13 cellular contexts compared by ENCODE assay signal in genomic region chr7:105649727-105650381, GRCh38.
A peak's percentile ranks its signal among the peaks of the same experiment; 100 is the strongest.
DNase-seq lines count a peak whose midpoint lies in the region; ATAC-seq and TF ChIP-seq lines count a peak whose summit lies in the region.
"Had no signal": no experiment of that assay in that cellular context is flagged by ENCODE, and none has a peak within 500 bp of the region (broad histone marks: within the 10 kb centered on the region; RNA-seq: fewer than 3 reads in every experiment).

No MANE protein-coding gene starts in this region.

- H2AFZ ChIP-seq in GM23338, result no peak overlapping the region

- no peaks in the 10 kb centered on the region for H4K20me1 ChIP-seq in GM23338 (replicated peaks; ENCODE audit: insufficient read depth)

- no peak for ATAC-seq in GM23338
- no peak for ATAC-seq in activated T-helper 17 cell treated with anti-CD3 and anti-CD28 coated beads, Interleukin-2, amount 50 U/mL, for 72 hours (replicated peaks)
- ATAC-seq in GM21367 (IDR thresholded peaks at IDR 0.05; ENCODE audit: unreplicated experiment), result no peak
- ATAC-seq: gastrocnemius medialis had no signal

- peaks cover 3% of the 10 kb centered on the region for H3K79me2 ChIP-seq in GM23338 (replicated peaks; ENCODE audit: insufficient read depth)

- H3K27ac ChIP-seq in GM23338 (ENCODE audit: low read depth) (no peak overlapping the region), testis (no peak overlapping the region)
- H3K27ac ChIP-seq: gastrocnemius medialis had no signal

- WGBS in testis, 2 donors, result 89 to 90% methylated on average over 4 of the region's 4 CpGs

- H3K27ac Mint-ChIP-seq in GM23338, result peak overlapping the region; percentile 73; the same call in 1 of the 2 replicates
- peak overlapping the region; percentile 86 for H3K27ac Mint-ChIP-seq in activated T-helper 17 cell treated with anti-CD3 and anti-CD28 coated beads, Interleukin-2, amount 50 U/mL, for 72 hours

- in situ Hi-C loops in KBM-7 (cut with MboI; ENCODE audit: low pct_unique_long_range_greater_than_20kb, low sequenced_read_pairs), result loop anchor here (25.0 kb wide), 1 partner anchor 387 kb away; no protein-coding TSS in a partner anchor

- H3K4me3 ChIP-seq in GM23338 (no peak overlapping the region), foreskin fibroblast (ENCODE audit: low read depth in 1 of 2, low read length in 2 of 2) (no peak overlapping the region), testis (no peak overlapping the region)
- H3K4me3 ChIP-seq: gastrocnemius medialis had no signal

- intact Hi-C loops in testis (cut with DNase I; ENCODE audit: low total_unique reads), result loop anchor here (5.0 kb wide), 1 partner anchor 392 kb away; no protein-coding TSS in a partner anchor

- H3K4me1 Mint-ChIP-seq in GM23338, result peaks cover 67% of the 10 kb centered on the region
- peaks cover 12% of the 10 kb centered on the region for H3K4me1 Mint-ChIP-seq in activated T-helper 17 cell treated with anti-CD3 and anti-CD28 coated beads, Interleukin-2, amount 50 U/mL, for 72 hours

- H3K27me3 ChIP-seq in GM23338 (ENCODE audit: insufficient read depth), result no peaks in the 10 kb centered on the region
- no peaks in the 10 kb centered on the region for H3K27me3 ChIP-seq in testis
- H3K27me3 ChIP-seq: BE2C, gastrocnemius medialis had no signal

- no peaks in the 10 kb centered on the region for H3K9me3 ChIP-seq in testis
- H3K9me3 ChIP-seq: BE2C, gastrocnemius medialis had no signal

- no peak overlapping the region for H3K4me3 Mint-ChIP-seq in GM23338
- H3K4me3 Mint-ChIP-seq in activated T-helper 17 cell treated with anti-CD3 and anti-CD28 coated beads, Interleukin-2, amount 50 U/mL, for 72 hours, result no peak overlapping the region
- H3K4me3 Mint-ChIP-seq: central memory CD8-positive, alpha-beta T cell; nephron had no signal

- peaks cover 32% of the 10 kb centered on the region for H3K36me3 Mint-ChIP-seq in GM23338 (ENCODE audit: low read depth)
- peaks cover 52% of the 10 kb centered on the region for H3K36me3 Mint-ChIP-seq in activated T-helper 17 cell treated with anti-CD3 and anti-CD28 coated beads, Interleukin-2, amount 50 U/mL, for 72 hours (ENCODE audit: low read depth)

- H3K9me2 ChIP-seq in GM23338 (ENCODE audit: insufficient read depth), result no peaks in the 10 kb centered on the region

- peak; percentile 60 for DNase-seq in A172 (ENCODE audit: low spot score)
- DNase-seq in GM23338 (ENCODE audit: low spot score), result no peak
- peak; percentile 70 to 85 for DNase-seq in foreskin fibroblast
- DNase-seq in stimulated activated naive CD4-positive, alpha-beta T cell (lab: John Stamatoyannopoulos, UW), result no peak
- no peak for DNase-seq in KBM-7
- DNase-seq in testis, result no peak
- DNase-seq: BE2C, gastrocnemius medialis, NCI-H1930 had no signal

- H3K9me3 Mint-ChIP-seq in GM23338, result no peaks in the 10 kb centered on the region
- H3K9me3 Mint-ChIP-seq in activated T-helper 17 cell treated with anti-CD3 and anti-CD28 coated beads, Interleukin-2, amount 50 U/mL, for 72 hours, result no peaks in the 10 kb centered on the region
- H3K9me3 Mint-ChIP-seq: central memory CD8-positive, alpha-beta T cell; nephron had no signal

- TF ChIP-seq CTCF in GM23338 (conservative IDR thresholded peaks at IDR 0.05; ENCODE audit: low read depth in 2 of 2), result no peak
- no peak for TF ChIP-seq CTCF in foreskin fibroblast (IDR thresholded peaks at IDR 0.05; ENCODE audit: low read depth, low read length)
- no peak for TF ChIP-seq CTCF in testis (IDR thresholded peaks at IDR 0.05)

- no peak for TF ChIP-seq POLR2A in testis (IDR thresholded peaks at IDR 0.05)

- peaks cover 57% of the 10 kb centered on the region for H3K4me1 ChIP-seq in GM23338 (ENCODE audit: insufficient read depth)
- H3K4me1 ChIP-seq in testis, result peaks cover 3% of the 10 kb centered on the region

- peaks cover 10% of the 10 kb centered on the region for H3K27me3 Mint-ChIP-seq in GM23338 (ENCODE audit: insufficient read depth, low read depth, poor library complexity)
- no peaks in the 10 kb centered on the region for H3K27me3 Mint-ChIP-seq in activated T-helper 17 cell treated with anti-CD3 and anti-CD28 coated beads, Interleukin-2, amount 50 U/mL, for 72 hours
- H3K27me3 Mint-ChIP-seq: central memory CD8-positive, alpha-beta T cell had no signal

- H3K4me2 ChIP-seq in GM23338, result no peak overlapping the region

- H3F3A ChIP-seq in GM23338 (replicated peaks; ENCODE audit: low read depth), result peaks cover 30% of the 10 kb centered on the region

- peaks cover 7% of the 10 kb centered on the region; the same call in 1 of the 2 replicates for H3K36me3 ChIP-seq in GM23338 (ENCODE audit: insufficient read depth)
- no peaks in the 10 kb centered on the region for H3K36me3 ChIP-seq in testis (ENCODE audit: low read depth, missing control alignments)
- H3K36me3 ChIP-seq: BE2C, gastrocnemius medialis had no signal

TF ChIP-seq in GM23338, 12 proteins besides CTCF, POLR2A, EP300 and RAD21:
- TF ChIP-seq ETS1 (IDR thresholded peaks at IDR 0.05), result no peak
- TF ChIP-seq JUNB (IDR thresholded peaks at IDR 0.05; ENCODE audit: unreplicated experiment), result no peak
- TF ChIP-seq NANOG (IDR thresholded peaks at IDR 0.05; ENCODE audit: borderline replicate concordance), result no peak

Comparison
In these comparisons a context has a peak if more than half of its experiments do, and no peak if none do; other contexts are left out.
1. DNase-seq: peak in A172 (single experiment) and foreskin fibroblast (2 of 2); none in GM23338 (single experiment), stimulated activated naive CD4-positive, alpha-beta T cell (0 of 6), KBM-7 (single experiment) and testis (single experiment).